23 cellular contexts compared by ENCODE assay signal in genomic region chr17:80640379-80641071, GRCh38.
DNase-seq lines count a peak whose midpoint lies in the region; ATAC-seq and TF ChIP-seq lines count a peak whose summit lies in the region.
"Had no signal": no experiment of that assay in that cellular context is flagged by ENCODE, and none has a peak within 500 bp of the region (broad histone marks: within the 10 kb centered on the region; RNA-seq: fewer than 3 reads in every experiment).

No MANE protein-coding gene starts in this region.

- H3K4me1 ChIP-seq in HEK293 (ENCODE audit: control insufficient read depth, insufficient read depth, low read length): 0 out of 2 replicates have a peak, but pooled peaks cover 3% of the 10 kb centered on the region

- H3K27ac ChIP-seq in HEK293 (ENCODE audit: extremely low read depth, low read depth, low read length): no peak overlapping the region
- H3K27ac ChIP-seq: 22Rv1, HL-60, SK-N-MC had no signal

- H3K36me3 ChIP-seq in HEK293 (ENCODE audit: control insufficient read depth in 2 of 2, insufficient read depth in 1 of 2, low read length in 2 of 2): no peaks in the 10 kb centered on the region

- no peaks in the 10 kb centered on the region for H3K9me3 ChIP-seq in HEK293 (ENCODE audit: control insufficient read depth, insufficient read depth, low read depth, low read length)

- CTCF ChIA-PET in HEK293 (lab: Yijun Ruan, JAX): interaction anchor here (0.5 to 3.8 kb wide), 5 partner anchors 9 to 21 kb away, joined by 3 to 22 read pairs (median 3); no protein-coding TSS in a partner anchor

- POLR2A ChIA-PET in HEK293 (lab: Yijun Ruan, JAX): no interaction called here

- TF ChIP-seq CTCF in HEK293 (tag by site-specific recombination; IDR thresholded peaks at IDR 0.05) (no peak), GM10266 (IDR thresholded peaks at IDR 0.05; ENCODE audit: control insufficient read depth, insufficient read depth, low read depth, missing control alignments) (no peak)

- peak; percentile 11 for DNase-seq in NCI-H748 (lab: John Stamatoyannopoulos, UW; ENCODE audit: unreplicated experiment)
- no peak for DNase-seq in NCI-H748 treated with DMSO at 0.1 percent for 48 hours (lab: John Stamatoyannopoulos, UW)
- peak; percentile 42 for DNase-seq in fibroblast of peridontal ligament (ENCODE audit: extremely low read depth)
- peak; percentile 29 for DNase-seq in renal cortical epithelial cell (ENCODE audit: low read depth)
- DNase-seq in OCI-M1 (lab: John Stamatoyannopoulos, UW): no peak
- no peak for DNase-seq in GM10266 (ENCODE audit: extremely low spot score)
- DNase-seq: C1 segment of cervical spinal cord; CD8-positive, alpha-beta memory T cell; EL; KG1; NCI-H1105; NCI-H146; NCI-H2029; NCI-H226; PC-3; RPMI8226; SHP77 had no signal

- H3K4me3 ChIP-seq in HEK293 (ENCODE audit: low read depth, low read length): no peak overlapping the region
- H3K4me3 ChIP-seq: GM12878, SK-N-MC had no signal

- no peak for ATAC-seq in HG03457 (IDR thresholded peaks at IDR 0.05; ENCODE audit: unreplicated experiment)
- ATAC-seq: GM12878, PC-3 had no signal

TF ChIP-seq in HEK293, 187 proteins besides CTCF, POLR2A, EP300 and RAD21:
- TF ChIP-seq SP7 (tag by site-specific recombination; IDR thresholded peaks at IDR 0.05): 0 out of 2 replicates have a peak, but pooled peaks have one; percentile 13
- TF ChIP-seq, protein P1, sequence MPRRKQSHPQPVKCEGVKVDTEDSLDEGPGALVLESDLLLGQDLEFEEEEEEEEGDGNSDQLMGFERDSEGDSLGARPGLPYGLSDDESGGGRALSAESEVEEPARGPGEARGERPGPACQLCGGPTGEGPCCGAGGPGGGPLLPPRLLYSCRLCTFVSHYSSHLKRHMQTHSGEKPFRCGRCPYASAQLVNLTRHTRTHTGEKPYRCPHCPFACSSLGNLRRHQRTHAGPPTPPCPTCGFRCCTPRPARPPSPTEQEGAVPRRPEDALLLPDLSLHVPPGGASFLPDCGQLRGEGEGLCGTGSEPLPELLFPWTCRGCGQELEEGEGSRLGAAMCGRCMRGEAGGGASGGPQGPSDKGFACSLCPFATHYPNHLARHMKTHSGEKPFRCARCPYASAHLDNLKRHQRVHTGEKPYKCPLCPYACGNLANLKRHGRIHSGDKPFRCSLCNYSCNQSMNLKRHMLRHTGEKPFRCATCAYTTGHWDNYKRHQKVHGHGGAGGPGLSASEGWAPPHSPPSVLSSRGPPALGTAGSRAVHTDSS (tag by site-specific recombination; IDR thresholded peaks at IDR 0.05): no peak
- peak; percentile 63 for TF ChIP-seq ZIC2 (tag by site-specific recombination; IDR thresholded peaks at IDR 0.05)
- TF ChIP-seq ZNF521 (tag by site-specific recombination; IDR thresholded peaks at IDR 0.05): no peak

Comparison
In these comparisons a context has a peak if more than half of its experiments do, and no peak if none do; other contexts are left out.
1. DNase-seq: peak in NCI-H748 (single experiment), fibroblast of peridontal ligament (single experiment) and renal cortical epithelial cell (single experiment); none in NCI-H748 treated with DMSO at 0.1 percent for 48 hours (single experiment), OCI-M1 (single experiment) and GM10266 (single experiment).